In genomic region chrX:7145454-7145853, GRCh38 we compare ENCODE assay signal across 19 cellular contexts. TPM values are rescaled to one million over a fixed set of nuclear protein-coding genes. Genes with fewer than 3 reads are reported as not detected.
A peak's percentile ranks its signal among the peaks of the same experiment; 100 is the strongest.
DNase-seq lines count a peak whose midpoint lies in the region; ATAC-seq, FAIRE-seq and TF ChIP-seq lines count a peak whose summit lies in the region.
"Had no signal": no experiment of that assay in that cellular context is flagged by ENCODE, and none has a peak within 500 bp of the region (broad histone marks: within the 10 kb centered on the region; RNA-seq: fewer than 3 reads in every experiment).

No MANE protein-coding gene starts in this region.

- H2BK5ac ChIP-seq in mesenchymal stem cell (ENCODE audit: low read depth, low read length, poor library complexity, severe bottlenecking): no peak overlapping the region

- CTCF ChIA-PET in GM12878 (lab: Yijun Ruan, JAX): interaction anchor here (1.0 to 3.6 kb wide), 10 partner anchors 10 to 56 kb away, joined by 3 to 24 read pairs (median 6); no protein-coding TSS in a partner anchor
- CTCF ChIA-PET in activated CD4-positive, alpha-beta memory T cell treated with anti-CD3 and anti-CD28 coated beads for 36 hours (lab: Charles Lee): no interaction called here

- FAIRE-seq in GM12878 (lab: Jason Lieb, UNC): no peak

- intact Hi-C loops in GM12878 (cut with micrococcal nuclease; ENCODE audit: unreplicated experiment) (loop anchor here (5.0 kb wide), 1 partner anchor 782 kb away; the partner anchor contains the start of gene PNPLA4), psoas muscle (cut with DNase I) (no loop called here)
- intact Hi-C loops in activated CD4-positive, alpha-beta memory T cell treated with anti-CD3 and anti-CD28 coated beads for 36 hours (cut with micrococcal nuclease): loop anchor here (10.0 kb wide), 1 partner anchor 91 kb away; no protein-coding TSS in a partner anchor

- TF ChIP-seq CTCF in GM12878 (IDR thresholded peaks at IDR 0.05 in 2 of 3, conservative IDR thresholded peaks at IDR 0.05 in 1 of 3; ENCODE audit: control insufficient read depth in 2 of 3, extremely low read depth in 1 of 3, insufficient read depth in 1 of 3, low read depth in 3 of 3, low read length in 3 of 3) (no peak), psoas muscle (IDR thresholded peaks at IDR 0.05) (no peak)

- ATAC-seq in GM12878: no peak
- no peak for ATAC-seq in psoas muscle
- ATAC-seq: activated CD8-positive, alpha-beta T cell treated with anti-CD3 and anti-CD28 coated beads, Interleukin-2, amount 10 ng/mL, durations not matched to agents 7 days and 5 days; Right ventricle myocardium inferior had no signal

- peak overlapping the region in 1 of 10 experiments; percentile 5; a peak in 1 of 20 replicates for H3K4me3 ChIP-seq in BLaER1 treated with 17β-estradiol and CSF1 and Interleukin-3, amounts not matched to agents 10 nM and 100 nM
- H3K4me3 ChIP-seq in GM12878 (peak overlapping the region; percentile 98; the same call in 1 of the 2 replicates), mesenchymal stem cell (ENCODE audit: insufficient read depth in 1 of 2, low read depth in 1 of 2, low read length in 2 of 2) (no peak overlapping the region), psoas muscle (no peak overlapping the region)
- H3K4me3 ChIP-seq: lung had no signal

- H4K20me1 ChIP-seq in BLaER1 treated with 17β-estradiol and CSF1 and Interleukin-3, amounts not matched to agents 10 nM and 100 nM: peaks cover 0 to 4% (median 0%) of the 10 kb centered on the region in 11 experiments; a peak in 2 of 22 replicates
- H4K20me1 ChIP-seq in GM12878 (ENCODE audit: control insufficient read depth, insufficient read depth): no peaks in the 10 kb centered on the region

- no peak for TF ChIP-seq POLR2A in GM12878 (IDR thresholded peaks at IDR 0.05; ENCODE audit: low read depth, low read length)

- H3K4me1 Mint-ChIP-seq in activated CD4-positive, alpha-beta memory T cell treated with anti-CD3 and anti-CD28 coated beads for 36 hours (ENCODE audit: low read depth): peaks cover 21% of the 10 kb centered on the region

- DNase-seq in HCEC 1CT (peak; percentile 3), GM12878 (ENCODE audit: low read depth, low spot score) (no peak), mesenchymal stem cell (peak; percentile 18), psoas muscle (no peak)
- DNase-seq in stimulated activated naive CD4-positive, alpha-beta T cell treated with Interleukin-2 at 50 U/mL for 16 hours (lab: John Stamatoyannopoulos, UW): no peak
- DNase-seq in activated CD4-positive, alpha-beta memory T cell treated with anti-CD3 and anti-CD28 coated beads for 36 hours: no peak
- DNase-seq in stimulated activated naive CD4-positive, alpha-beta T cell (lab: John Stamatoyannopoulos, UW): no peak
- DNase-seq: activated CD8-positive, alpha-beta T cell treated with anti-CD3 and anti-CD28 coated beads, Interleukin-2, amount 10 ng/mL, durations not matched to agents 7 days and 5 days; activated naive CD4-positive, alpha-beta T cell; caudate nucleus; hypothalamus; NCI-H1092; NCI-H526 treated with DMSO at 0.1 percent for 48 hours; T1000 had no signal

- in situ Hi-C loops in GM12878 (cut with MboI): no loop called here

- peak overlapping the region; percentile 33 to 92 (median 87); a peak in 19 of 22 replicates for H3K4me2 ChIP-seq in BLaER1 treated with 17β-estradiol and CSF1 and Interleukin-3, amounts not matched to agents 10 nM and 100 nM
- H3K4me2 ChIP-seq in GM12878 (ENCODE audit: control insufficient read depth, insufficient read depth): 0 out of 2 replicates have a peak overlapping the region, but pooled peaks have one; percentile 9
- no peak overlapping the region for H3K4me2 ChIP-seq in mesenchymal stem cell (ENCODE audit: low read length, poor library complexity, severe bottlenecking)

- peak overlapping the region in 1 of 11 experiments; percentile 36; a peak in 2 of 22 replicates for H3K9ac ChIP-seq in BLaER1 treated with 17β-estradiol and CSF1 and Interleukin-3, amounts not matched to agents 10 nM and 100 nM
- no peak overlapping the region for H3K9ac ChIP-seq in GM12878 (ENCODE audit: control insufficient read depth, insufficient read depth, low read length)
- peak overlapping the region; percentile 6 for H3K9ac ChIP-seq in mesenchymal stem cell (ENCODE audit: low read length)
- H3K9ac ChIP-seq: parathyroid adenoma had no signal

- no peak overlapping the region for H3K4ac ChIP-seq in mesenchymal stem cell (ENCODE audit: low read depth in 1 of 2, low read length in 2 of 2)

- TF ChIP-seq RAD21 in GM12878 (IDR thresholded peaks at IDR 0.05; ENCODE audit: insufficient read depth, low read depth, low read length): no peak

- H3K36me3 Mint-ChIP-seq in activated CD4-positive, alpha-beta memory T cell treated with anti-CD3 and anti-CD28 coated beads for 36 hours: no peaks in the 10 kb centered on the region

- no peaks in the 10 kb centered on the region for H3K9me3 Mint-ChIP-seq in activated CD4-positive, alpha-beta memory T cell treated with anti-CD3 and anti-CD28 coated beads for 36 hours

- no peak overlapping the region for H3K27ac Mint-ChIP-seq in activated CD4-positive, alpha-beta memory T cell treated with anti-CD3 and anti-CD28 coated beads for 36 hours
- H3K27ac Mint-ChIP-seq: activated CD8-positive, alpha-beta T cell treated with anti-CD3 and anti-CD28 coated beads, Interleukin-2, amount 10 ng/mL, durations not matched to agents 7 days and 5 days; B cell had no signal

- POLR2A ChIA-PET in GM12878 (lab: Charles Lee): interaction anchor here (1.8 to 4.7 kb wide), 4 partner anchors 11 to 32 kb away, joined by 8 to 117 read pairs (median 14); no protein-coding TSS in a partner anchor
- POLR2A ChIA-PET in activated CD4-positive, alpha-beta memory T cell treated with anti-CD3 and anti-CD28 coated beads for 36 hours (lab: Charles Lee): no interaction called here

- RAD21 ChIA-PET in GM12878 (lab: Charles Lee; ENCODE audit: unreplicated experiment): interaction anchor here (1.2 to 5.8 kb wide), 8 partner anchors 10 to 117 kb away, joined by 3 to 127 read pairs (median 8); no protein-coding TSS in a partner anchor

- H2AFZ ChIP-seq in GM12878 (ENCODE audit: control insufficient read depth, low read depth, low read length): no peak overlapping the region
- H2AFZ ChIP-seq in mesenchymal stem cell (ENCODE audit: low read depth, low read length): no peak overlapping the region
- H2AFZ ChIP-seq: parathyroid adenoma had no signal

- H3K36me3 ChIP-seq in BLaER1 treated with 17β-estradiol and CSF1 and Interleukin-3, amounts not matched to agents 10 nM and 100 nM: peaks cover 14 to 40% (median 28%) of the 10 kb centered on the region in 11 experiments; a peak in 21 of 22 replicates
- no peaks in the 10 kb centered on the region; a peak in 1 of 4 replicates for H3K36me3 ChIP-seq in GM12878 (ENCODE audit: control insufficient read depth in 2 of 2, insufficient read depth in 2 of 2, low read length in 1 of 2)
- peaks cover 0 to 9% of the 10 kb centered on the region in 2 experiments for H3K36me3 ChIP-seq in mesenchymal stem cell (ENCODE audit: control insufficient read depth in 1 of 2, insufficient read depth in 2 of 2, low read depth in 1 of 2, low read length in 2 of 2)
- no peaks in the 10 kb centered on the region for H3K36me3 ChIP-seq in psoas muscle (ENCODE audit: insufficient read depth in 1 of 2, low read depth in 1 of 2)

- H3K79me2 ChIP-seq in GM12878 (ENCODE audit: control insufficient read depth, insufficient read depth, low read length): peaks cover 49% of the 10 kb centered on the region
- H3K79me2 ChIP-seq: parathyroid adenoma had no signal

- no TSS peak for BruUV-seq in GM12878 (replicated peaks; lab: Mats Ljungman, UMichigan)

- H4K91ac ChIP-seq in mesenchymal stem cell (ENCODE audit: low read length): no peak overlapping the region

- H3K23ac ChIP-seq in mesenchymal stem cell (ENCODE audit: low read length in 2 of 2): no peak overlapping the region

- TF ChIP-seq EP300 in GM12878 (IDR thresholded peaks at IDR 0.05; ENCODE audit: borderline replicate concordance in 1 of 2, control insufficient read depth in 1 of 2, low read depth in 2 of 2, low read length in 2 of 2): no peak

- H2BK120ac ChIP-seq in mesenchymal stem cell (ENCODE audit: low read depth, low read length): no peak overlapping the region

- H4K8ac ChIP-seq in mesenchymal stem cell (ENCODE audit: low read length): no peak overlapping the region

- no peak overlapping the region for H3K4me3 Mint-ChIP-seq in activated CD4-positive, alpha-beta memory T cell treated with anti-CD3 and anti-CD28 coated beads for 36 hours
- H3K4me3 Mint-ChIP-seq: activated CD8-positive, alpha-beta T cell treated with anti-CD3 and anti-CD28 coated beads, Interleukin-2, amount 10 ng/mL, durations not matched to agents 7 days and 5 days had no signal

- no peaks in the 10 kb centered on the region for H3K27me3 ChIP-seq in BLaER1 treated with 17β-estradiol and CSF1 and Interleukin-3, amounts not matched to agents 10 nM and 100 nM
- H3K27me3 ChIP-seq in GM12878 (replicated peaks in 1 of 2; ENCODE audit: control insufficient read depth in 2 of 2, insufficient read depth in 2 of 2, low read length in 1 of 2): no peaks in the 10 kb centered on the region
- H3K27me3 ChIP-seq in mesenchymal stem cell (ENCODE audit: control insufficient read depth in 1 of 2, insufficient read depth in 1 of 2, low read length in 2 of 2): no peaks in the 10 kb centered on the region
- H3K27me3 ChIP-seq in psoas muscle (ENCODE audit: insufficient read depth in 3 of 3, low read length in 2 of 3): no peaks in the 10 kb centered on the region

- no peak overlapping the region for H2BK15ac ChIP-seq in mesenchymal stem cell (ENCODE audit: low read depth, poor library complexity, severe bottlenecking)

- peaks cover 3% of the 10 kb centered on the region for H3K79me1 ChIP-seq in mesenchymal stem cell (replicated peaks; ENCODE audit: low read length, poor library complexity, severe bottlenecking)

- H2AK5ac ChIP-seq in mesenchymal stem cell (ENCODE audit: low read length, severe bottlenecking): no peak overlapping the region

- WGBS in GM12878 (ENCODE audit: insufficient coverage, insufficient replicate concordance, low lambda C conversion rate, missing lambda C conversion rate): 79% methylated on average over 3 of the region's 3 CpGs
- 77% methylated on average over 3 of the region's 3 CpGs for WGBS in mesenchymal stem cell
- WGBS in psoas muscle, 3 donors: 24 to 28% (median 25%) methylated on average over 3 of the region's 3 CpGs

- peak overlapping the region in 7 of 11 experiments; percentile 5 to 100 (median 30); a peak in 10 of 22 replicates for H3K27ac ChIP-seq in BLaER1 treated with 17β-estradiol and CSF1 and Interleukin-3, amounts not matched to agents 10 nM and 100 nM
- no peak overlapping the region for H3K27ac ChIP-seq in GM12878 (ENCODE audit: control insufficient read depth, insufficient read depth)
- no peak overlapping the region for H3K27ac ChIP-seq in mesenchymal stem cell (ENCODE audit: low read length, poor library complexity, severe bottlenecking)
- H3K27ac ChIP-seq in psoas muscle: no peak overlapping the region
- H3K27ac ChIP-seq: parathyroid adenoma had no signal

- no peak overlapping the region for H2BK12ac ChIP-seq in mesenchymal stem cell (ENCODE audit: low read length in 2 of 2)

- H3K4me1 ChIP-seq in BLaER1 treated with 17β-estradiol and CSF1 and Interleukin-3, amounts not matched to agents 10 nM and 100 nM: peaks cover 20 to 59% (median 41%) of the 10 kb centered on the region in 10 experiments
- peaks cover 15% of the 10 kb centered on the region for H3K4me1 ChIP-seq in GM12878 (ENCODE audit: control insufficient read depth, insufficient read depth, low read length)
- peaks cover 6% of the 10 kb centered on the region for H3K4me1 ChIP-seq in mesenchymal stem cell (ENCODE audit: control insufficient read depth, insufficient read depth, low read depth, low read length)
- H3K4me1 ChIP-seq in psoas muscle: peaks cover 15% of the 10 kb centered on the region
- H3K4me1 ChIP-seq: parathyroid adenoma had no signal

- SMC1A ChIA-PET in GM12878 (lab: Charles Lee; ENCODE audit: uncharacterized antibody, unreplicated experiment): interaction anchor here (0.6 to 5.5 kb wide), 12 partner anchors 11 to 86 kb away, joined by 3 to 56 read pairs (median 8); no protein-coding TSS in a partner anchor

- no peak overlapping the region for H3K18ac ChIP-seq in mesenchymal stem cell (ENCODE audit: low read depth in 1 of 2, low read length in 2 of 2)

- H3K9me3 ChIP-seq in BLaER1 treated with 17β-estradiol and CSF1 and Interleukin-3, amounts not matched to agents 10 nM and 100 nM (replicated peaks in 1 of 11): peaks cover 0 to 35% (median 22%) of the 10 kb centered on the region in 11 experiments; a peak in 16 of 22 replicates
- H3K9me3 ChIP-seq in GM12878 (replicated peaks; ENCODE audit: control insufficient read depth, insufficient read depth, low read length) (no peaks in the 10 kb centered on the region), mesenchymal stem cell (ENCODE audit: control insufficient read depth, low read length) (no peaks in the 10 kb centered on the region), psoas muscle (no peaks in the 10 kb centered on the region)

- H3K14ac ChIP-seq in mesenchymal stem cell (ENCODE audit: low read length in 2 of 2): no peak overlapping the region

- no peaks in the 10 kb centered on the region for H3K27me3 Mint-ChIP-seq in activated CD4-positive, alpha-beta memory T cell treated with anti-CD3 and anti-CD28 coated beads for 36 hours
- H3K27me3 Mint-ChIP-seq: B cell had no signal

RNA-seq across cellular contexts. Expression of gene STS, which starts 2.1 kb away (rescaled TPM):
- total RNA-seq in GM12878 (2013; cell fraction: nucleolus; rRNA removed): 41.8 and 44.8 TPM in 2 replicates
- total RNA-seq in GM12878 (2014; rRNA removed) (4.6 and 4.8 TPM in 2 replicates), GM12878 (2014; rRNA removed; fragmentation: Illumina TruSeq; extraction: Trizol) (5.1 and 5.3 TPM in 2 replicates), GM12878 (2021) (5.3 and 6.1 TPM in 2 replicates), psoas muscle (10 to 100 TPM in 3 of 4 donors, 1 to 10 TPM in 1; 4.6 to 14.3 (median 13.4) TPM)
- polyA plus RNA-seq in GM12878 (2011; ENCODE audit: low read depth): 8.9 TPM
- polyA plus RNA-seq in GM12878 (2011; rRNA removed) (19.4 and 19.6 TPM in 2 replicates), GM12878 (2014; fragmentation: Illumina TruSeq; extraction: Trizol) (7.0 and 7.2 TPM in 2 replicates), GM12878 (2014; fragmentation: Nextera tagmentation; extraction: Ambion mirVana) (1 to 10 TPM; 1.6 to 1.7 TPM), GM12878 (2014; rRNA removed) (2.4 and 3.2 TPM in 2 replicates), GM12878 (2016; fragmentation: Nextera tagmentation; extraction: Ambion mirVana) (1 to 10 TPM; 3.4 to 4.8 TPM), psoas muscle (1 to 10 TPM; 2.3 to 4.1 (median 3.9) TPM)
- polyA plus RNA-seq in GM12878 (2011; cell fraction: cytosol; rRNA removed): 14.9 and 16.4 TPM in 2 replicates
- 11.4 and 13.1 TPM in 2 replicates for polyA plus RNA-seq in GM12878 (2011; cell fraction: nucleus; rRNA removed)
- 7.6 and 10.6 TPM in 2 replicates for polyA plus RNA-seq in GM12878 (2012)
- polyA minus RNA-seq in GM12878 (2011; rRNA and poly(A)+ RNA removed): 43.4 and 45.0 TPM in 2 replicates
- polyA minus RNA-seq in GM12878 (2011; cell fraction: cytosol; rRNA and poly(A)+ RNA removed): 11.5 and 12.5 TPM in 2 replicates
- polyA minus RNA-seq in GM12878 (2011; cell fraction: nucleus; rRNA and poly(A)+ RNA removed): 16.2 and 23.8 TPM in 2 replicates
- polyA plus RNA-seq in mesenchymal stem cell (2013, experiment 1 of 2): 5.6 TPM
- polyA plus RNA-seq in mesenchymal stem cell (2013, experiment 2 of 2): 5.6 TPM
- under 1 TPM; 0.73 to 0.81 TPM for total RNA-seq in activated CD4-positive, alpha-beta memory T cell treated with anti-CD3 and anti-CD28 coated beads for 36 hours

RNA-seq across cellular contexts. Expression of gene PUDP, which starts 2.5 kb away (rescaled TPM):
- 37.5 and 37.8 TPM in 2 replicates for total RNA-seq in GM12878 (2013; cell fraction: nucleolus; rRNA removed)
- total RNA-seq in GM12878 (2014; rRNA removed) (30.8 and 33.5 TPM in 2 replicates), GM12878 (2014; rRNA removed; fragmentation: Illumina TruSeq; extraction: Trizol) (35.6 and 38.6 TPM in 2 replicates), GM12878 (2021) (51.6 and 58.6 TPM in 2 replicates), psoas muscle (10 to 100 TPM; 21.2 to 34.0 (median 33.3) TPM)
- 29.9 TPM for polyA plus RNA-seq in GM12878 (2011; ENCODE audit: low read depth)
- polyA plus RNA-seq in GM12878 (2011; rRNA removed) (81.2 and 89.2 TPM in 2 replicates), GM12878 (2014; fragmentation: Illumina TruSeq; extraction: Trizol) (61.2 and 62.5 TPM in 2 replicates), GM12878 (2014; fragmentation: Nextera tagmentation; extraction: Ambion mirVana) (10 to 100 TPM; 68.9 to 83.5 TPM), GM12878 (2014; rRNA removed) (46.3 and 58.9 TPM in 2 replicates), GM12878 (2016; fragmentation: Nextera tagmentation; extraction: Ambion mirVana) (10 to 100 TPM; 61.0 to 64.7 TPM), psoas muscle (10 to 100 TPM; 17.2 to 21.4 (median 18.5) TPM)
- polyA plus RNA-seq in GM12878 (2011; cell fraction: cytosol; rRNA removed): 61.1 and 61.2 TPM in 2 replicates
- 32.2 and 34.9 TPM in 2 replicates for polyA plus RNA-seq in GM12878 (2011; cell fraction: nucleus; rRNA removed)
- 35.7 and 40.1 TPM in 2 replicates for polyA plus RNA-seq in GM12878 (2012)
- polyA minus RNA-seq in GM12878 (2011; rRNA and poly(A)+ RNA removed): 69.1 and 71.5 TPM in 2 replicates
- 14.2 and 20.7 TPM in 2 replicates for polyA minus RNA-seq in GM12878 (2011; cell fraction: cytosol; rRNA and poly(A)+ RNA removed)
- polyA minus RNA-seq in GM12878 (2011; cell fraction: nucleus; rRNA and poly(A)+ RNA removed): 23.2 and 33.6 TPM in 2 replicates
- polyA plus RNA-seq in mesenchymal stem cell (2013, experiment 1 of 2): 19.7 TPM
- polyA plus RNA-seq in mesenchymal stem cell (2013, experiment 2 of 2): 19.9 TPM
- 10 to 100 TPM; 16.5 to 17.4 TPM for total RNA-seq in activated CD4-positive, alpha-beta memory T cell treated with anti-CD3 and anti-CD28 coated beads for 36 hours

Comparison
In these comparisons a context has a peak if more than half of its experiments do, and no peak if none do; other contexts are left out.
1. H3K27ac ChIP-seq: peak in BLaER1 treated with 17β-estradiol and CSF1 and Interleukin-3, amounts not matched to agents 10 nM and 100 nM (7 of 11); none in GM12878 (single experiment), mesenchymal stem cell (single experiment) and psoas muscle (single experiment).
2. DNase-seq: peak in HCEC 1CT (single experiment) and mesenchymal stem cell (single experiment); none in GM12878 (single experiment), psoas muscle (0 of 2), stimulated activated naive CD4-positive, alpha-beta T cell treated with Interleukin-2 at 50 U/mL for 16 hours (single experiment), activated CD4-positive, alpha-beta memory T cell treated with anti-CD3 and anti-CD28 coated beads for 36 hours (single experiment) and stimulated activated naive CD4-positive, alpha-beta T cell (0 of 6).
3. intact Hi-C loops: an anchor here in GM12878 (5.0 kb wide) and activated CD4-positive, alpha-beta memory T cell treated with anti-CD3 and anti-CD28 coated beads for 36 hours (10.0 kb wide); none called in psoas muscle.